ENCODE assay signal across 32 cellular contexts in genomic region chr14:77249286-77249685, GRCh38. TPM values are rescaled to one million over a fixed set of nuclear protein-coding genes. Genes with fewer than 3 reads are reported as not detected.
"Had no signal": no experiment of that assay in that cellular context is flagged by ENCODE, and none has a peak within 500 bp of the region (broad histone marks: within the 10 kb centered on the region; RNA-seq: fewer than 3 reads in every experiment).

No MANE protein-coding gene starts in this region.

- H3K9me3 ChIP-seq: esophagus squamous epithelium, gastrocnemius medialis, heart right ventricle, mucosa of descending colon had no signal

- H3K4me3 ChIP-seq: coronary artery, dorsolateral prefrontal cortex, esophagus squamous epithelium, gastrocnemius medialis, heart right ventricle, lung, mucosa of descending colon had no signal

- H3K4me1 ChIP-seq: esophagus squamous epithelium, gastrocnemius medialis, heart right ventricle had no signal

- H3K36me3 ChIP-seq: gastrocnemius medialis, heart right ventricle had no signal

- ATAC-seq: effector memory CD8-positive, alpha-beta T cell; esophagus mucosa; gastrocnemius medialis; heart right ventricle; left colon; left lobe of liver; left ventricle myocardium superior; mucosa of descending colon had no signal

- DNase-seq: cerebellar nuclear complex; dermis blood vessel endothelial cell; dorsolateral prefrontal cortex; effector CD8-positive, alpha-beta T cell; effector memory CD8-positive, alpha-beta T cell; endodermal cell; erythroblast; esophagus squamous epithelium; foreskin fibroblast; foreskin melanocyte; gastrocnemius medialis; glutamatergic neuron; head of caudate nucleus; heart right ventricle; hippocampal formation; kidney; kidney glomerular epithelial cell; left colon; left ventricle myocardium superior; mammary epithelial cell; mesendoderm; mucosa of descending colon; naive B cell had no signal

- H3K27me3 ChIP-seq: dorsolateral prefrontal cortex, esophagus squamous epithelium had no signal

- H3K27ac ChIP-seq: coronary artery, epithelial cell of prostate, esophagus squamous epithelium, gastrocnemius medialis, heart right ventricle had no signal

RNA-seq across cellular contexts. Expression of gene NGB, which starts 21.7 kb away (rescaled TPM):
- total RNA-seq: dermis blood vessel endothelial cell, endodermal cell, esophagus mucosa, esophagus squamous epithelium, gastrocnemius medialis, glomerular endothelial cell, heart right ventricle, kidney, left lobe of liver, left ventricle myocardium superior, lower leg skin, lung, mesothelial cell of epicardium, myocyte had no signal
